Comparison of ENCODE assay signal across 3 cellular contexts in the genomic region with DNA sequence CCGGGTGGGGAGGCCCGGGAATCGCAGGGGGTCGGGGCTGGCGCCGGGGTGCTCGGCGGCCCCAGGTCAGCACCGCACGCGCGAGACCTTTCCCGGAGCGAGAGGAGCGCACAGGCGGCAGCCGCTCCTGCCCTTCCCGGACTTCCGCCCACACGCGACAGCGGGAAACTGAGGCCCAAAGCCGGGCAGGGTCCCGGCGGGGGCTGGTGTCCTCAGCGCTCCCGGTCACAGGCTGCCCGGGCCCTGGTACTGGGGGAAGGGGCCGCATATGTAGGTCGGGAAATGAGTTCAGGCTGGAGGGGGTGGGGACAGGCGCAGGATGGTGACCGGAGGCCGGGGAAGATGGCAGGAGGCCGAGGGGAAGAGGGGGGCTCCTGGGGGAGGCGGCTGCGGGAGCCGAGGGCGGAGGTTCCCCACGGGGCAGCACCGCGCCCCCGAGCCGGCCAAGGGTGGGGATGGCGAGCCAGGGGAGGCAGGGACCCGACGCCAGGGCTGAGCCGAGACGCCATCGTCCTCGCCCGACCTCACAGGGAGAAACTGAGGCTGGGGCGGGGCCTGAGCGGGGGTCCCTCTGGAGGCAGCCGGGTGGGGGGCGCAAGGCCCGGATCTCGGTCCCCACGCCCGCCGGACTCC.
TF ChIP-seq lines count a peak whose summit lies in the region.

No MANE protein-coding gene starts in this region.

TF ChIP-seq in GM23338, 12 proteins besides CTCF, POLR2A, EP300 and RAD21 (continues in another document):
- no peak for TF ChIP-seq ZNF114 (CRISPR knock-in tag; IDR thresholded peaks at IDR 0.05)
- no peak for TF ChIP-seq STAT1 (IDR thresholded peaks at IDR 0.05; ENCODE audit: unreplicated experiment)
- TF ChIP-seq, protein P1, sequence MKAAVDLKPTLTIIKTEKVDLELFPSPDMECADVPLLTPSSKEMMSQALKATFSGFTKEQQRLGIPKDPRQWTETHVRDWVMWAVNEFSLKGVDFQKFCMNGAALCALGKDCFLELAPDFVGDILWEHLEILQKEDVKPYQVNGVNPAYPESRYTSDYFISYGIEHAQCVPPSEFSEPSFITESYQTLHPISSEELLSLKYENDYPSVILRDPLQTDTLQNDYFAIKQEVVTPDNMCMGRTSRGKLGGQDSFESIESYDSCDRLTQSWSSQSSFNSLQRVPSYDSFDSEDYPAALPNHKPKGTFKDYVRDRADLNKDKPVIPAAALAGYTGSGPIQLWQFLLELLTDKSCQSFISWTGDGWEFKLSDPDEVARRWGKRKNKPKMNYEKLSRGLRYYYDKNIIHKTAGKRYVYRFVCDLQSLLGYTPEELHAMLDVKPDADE (IDR thresholded peaks at IDR 0.05) = no peak
- no peak for TF ChIP-seq NANOG (IDR thresholded peaks at IDR 0.05; ENCODE audit: borderline replicate concordance)
- no peak for TF ChIP-seq EZH2 (IDR thresholded peaks at IDR 0.05; ENCODE audit: low read depth, unreplicated experiment)
- TF ChIP-seq JUNB (IDR thresholded peaks at IDR 0.05; ENCODE audit: unreplicated experiment) = no peak
- no peak for TF ChIP-seq ZNF331 (CRISPR knock-in tag; IDR thresholded peaks at IDR 0.05; ENCODE audit: low read depth)
- TF ChIP-seq EZH2phosphoT487 (IDR thresholded peaks at IDR 0.05; ENCODE audit: unreplicated experiment) = no peak

TF ChIP-seq in K562, 482 proteins besides CTCF, POLR2A, EP300 and RAD21 (continues in another document):
- TF ChIP-seq FIP1L1 (IDR thresholded peaks at IDR 0.05; ENCODE audit: low read depth, low read length, poor library complexity, severe bottlenecking) (peak; percentile 33), SAP30 (IDR thresholded peaks at IDR 0.05; ENCODE audit: borderline replicate concordance, insufficient read depth, low read depth, low read length, poor library complexity, severe bottlenecking) (peak; percentile 15), ELF4 (CRISPR knock-in tag; IDR thresholded peaks at IDR 0.05) (0 out of 2 replicates have a peak, but pooled peaks have one; percentile 13), EGR1 (conservative IDR thresholded peaks at IDR 0.05) (peak; percentile 43), ZBTB7A (IDR thresholded peaks at IDR 0.05; ENCODE audit: borderline replicate concordance, control insufficient read depth, low read depth, low read length) (peak; percentile 47; the same call in 1 of the 2 replicates), NFIC (IDR thresholded peaks at IDR 0.05) (0 out of 2 replicates have a peak, but pooled peaks have one; percentile 16), RCOR1 (IDR thresholded peaks at IDR 0.05; ENCODE audit: borderline replicate concordance in 1 of 2, low read depth in 2 of 2, low read length in 2 of 2) (no peak), RBFOX2 (IDR thresholded peaks at IDR 0.05; ENCODE audit: low read depth, low read length) (0 out of 2 replicates have a peak, but pooled peaks have one; percentile 45), XRCC3 (IDR thresholded peaks at IDR 0.05) (no peak)
- TF ChIP-seq, protein P2, sequence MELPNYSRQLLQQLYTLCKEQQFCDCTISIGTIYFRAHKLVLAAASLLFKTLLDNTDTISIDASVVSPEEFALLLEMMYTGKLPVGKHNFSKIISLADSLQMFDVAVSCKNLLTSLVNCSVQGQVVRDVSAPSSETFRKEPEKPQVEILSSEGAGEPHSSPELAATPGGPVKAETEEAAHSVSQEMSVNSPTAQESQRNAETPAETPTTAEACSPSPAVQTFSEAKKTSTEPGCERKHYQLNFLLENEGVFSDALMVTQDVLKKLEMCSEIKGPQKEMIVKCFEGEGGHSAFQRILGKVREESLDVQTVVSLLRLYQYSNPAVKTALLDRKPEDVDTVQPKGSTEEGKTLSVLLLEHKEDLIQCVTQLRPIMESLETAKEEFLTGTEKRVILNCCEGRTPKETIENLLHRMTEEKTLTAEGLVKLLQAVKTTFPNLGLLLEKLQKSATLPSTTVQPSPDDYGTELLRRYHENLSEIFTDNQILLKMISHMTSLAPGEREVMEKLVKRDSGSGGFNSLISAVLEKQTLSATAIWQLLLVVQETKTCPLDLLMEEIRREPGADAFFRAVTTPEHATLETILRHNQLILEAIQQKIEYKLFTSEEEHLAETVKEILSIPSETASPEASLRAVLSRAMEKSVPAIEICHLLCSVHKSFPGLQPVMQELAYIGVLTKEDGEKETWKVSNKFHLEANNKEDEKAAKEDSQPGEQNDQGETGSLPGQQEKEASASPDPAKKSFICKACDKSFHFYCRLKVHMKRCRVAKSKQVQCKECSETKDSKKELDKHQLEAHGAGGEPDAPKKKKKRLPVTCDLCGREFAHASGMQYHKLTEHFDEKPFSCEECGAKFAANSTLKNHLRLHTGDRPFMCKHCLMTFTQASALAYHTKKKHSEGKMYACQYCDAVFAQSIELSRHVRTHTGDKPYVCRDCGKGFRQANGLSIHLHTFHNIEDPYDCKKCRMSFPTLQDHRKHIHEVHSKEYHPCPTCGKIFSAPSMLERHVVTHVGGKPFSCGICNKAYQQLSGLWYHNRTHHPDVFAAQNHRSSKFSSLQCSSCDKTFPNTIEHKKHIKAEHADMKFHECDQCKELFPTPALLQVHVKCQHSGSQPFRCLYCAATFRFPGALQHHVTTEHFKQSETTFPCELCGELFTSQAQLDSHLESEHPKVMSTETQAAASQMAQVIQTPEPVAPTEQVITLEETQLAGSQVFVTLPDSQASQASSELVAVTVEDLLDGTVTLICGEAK (IDR thresholded peaks at IDR 0.05) = 0 out of 2 replicates have a peak, but pooled peaks have one; percentile 26
- TF ChIP-seq, protein P2 (CRISPR knock-in tag; IDR thresholded peaks at IDR 0.05) = no peak
- TF ChIP-seq, protein P3, sequence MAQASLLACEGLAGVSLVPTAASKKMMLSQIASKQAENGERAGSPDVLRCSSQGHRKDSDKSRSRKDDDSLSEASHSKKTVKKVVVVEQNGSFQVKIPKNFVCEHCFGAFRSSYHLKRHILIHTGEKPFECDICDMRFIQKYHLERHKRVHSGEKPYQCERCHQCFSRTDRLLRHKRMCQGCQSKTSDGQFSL (CRISPR knock-in tag; IDR thresholded peaks at IDR 0.05) = no peak
- TF ChIP-seq, protein P3 (tag; IDR thresholded peaks at IDR 0.05) = no peak

TF ChIP-seq in neural cell, 6 proteins besides CTCF, POLR2A, EP300 and RAD21:
- no peak for TF ChIP-seq SMC3 (conservative IDR thresholded peaks at IDR 0.05; ENCODE audit: poor library complexity)
- no peak for TF ChIP-seq EZH2 (IDR thresholded peaks at IDR 0.05; ENCODE audit: borderline replicate concordance, insufficient read depth, low read length, poor library complexity, severe bottlenecking)
- TF ChIP-seq MXI1 (conservative IDR thresholded peaks at IDR 0.05; ENCODE audit: poor library complexity, severe bottlenecking) = no peak
- TF ChIP-seq, protein P4, sequence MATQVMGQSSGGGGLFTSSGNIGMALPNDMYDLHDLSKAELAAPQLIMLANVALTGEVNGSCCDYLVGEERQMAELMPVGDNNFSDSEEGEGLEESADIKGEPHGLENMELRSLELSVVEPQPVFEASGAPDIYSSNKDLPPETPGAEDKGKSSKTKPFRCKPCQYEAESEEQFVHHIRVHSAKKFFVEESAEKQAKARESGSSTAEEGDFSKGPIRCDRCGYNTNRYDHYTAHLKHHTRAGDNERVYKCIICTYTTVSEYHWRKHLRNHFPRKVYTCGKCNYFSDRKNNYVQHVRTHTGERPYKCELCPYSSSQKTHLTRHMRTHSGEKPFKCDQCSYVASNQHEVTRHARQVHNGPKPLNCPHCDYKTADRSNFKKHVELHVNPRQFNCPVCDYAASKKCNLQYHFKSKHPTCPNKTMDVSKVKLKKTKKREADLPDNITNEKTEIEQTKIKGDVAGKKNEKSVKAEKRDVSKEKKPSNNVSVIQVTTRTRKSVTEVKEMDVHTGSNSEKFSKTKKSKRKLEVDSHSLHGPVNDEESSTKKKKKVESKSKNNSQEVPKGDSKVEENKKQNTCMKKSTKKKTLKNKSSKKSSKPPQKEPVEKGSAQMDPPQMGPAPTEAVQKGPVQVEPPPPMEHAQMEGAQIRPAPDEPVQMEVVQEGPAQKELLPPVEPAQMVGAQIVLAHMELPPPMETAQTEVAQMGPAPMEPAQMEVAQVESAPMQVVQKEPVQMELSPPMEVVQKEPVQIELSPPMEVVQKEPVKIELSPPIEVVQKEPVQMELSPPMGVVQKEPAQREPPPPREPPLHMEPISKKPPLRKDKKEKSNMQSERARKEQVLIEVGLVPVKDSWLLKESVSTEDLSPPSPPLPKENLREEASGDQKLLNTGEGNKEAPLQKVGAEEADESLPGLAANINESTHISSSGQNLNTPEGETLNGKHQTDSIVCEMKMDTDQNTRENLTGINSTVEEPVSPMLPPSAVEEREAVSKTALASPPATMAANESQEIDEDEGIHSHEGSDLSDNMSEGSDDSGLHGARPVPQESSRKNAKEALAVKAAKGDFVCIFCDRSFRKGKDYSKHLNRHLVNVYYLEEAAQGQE (IDR thresholded peaks at IDR 0.05; ENCODE audit: borderline replicate concordance) = no peak
- TF ChIP-seq POLR2AphosphoS5 (IDR thresholded peaks at IDR 0.05) = no peak
- TF ChIP-seq TAF1 (IDR thresholded peaks at IDR 0.05; ENCODE audit: low read depth) = no peak
